ENCODE assay signal across 7 cellular contexts in the genomic region with DNA sequence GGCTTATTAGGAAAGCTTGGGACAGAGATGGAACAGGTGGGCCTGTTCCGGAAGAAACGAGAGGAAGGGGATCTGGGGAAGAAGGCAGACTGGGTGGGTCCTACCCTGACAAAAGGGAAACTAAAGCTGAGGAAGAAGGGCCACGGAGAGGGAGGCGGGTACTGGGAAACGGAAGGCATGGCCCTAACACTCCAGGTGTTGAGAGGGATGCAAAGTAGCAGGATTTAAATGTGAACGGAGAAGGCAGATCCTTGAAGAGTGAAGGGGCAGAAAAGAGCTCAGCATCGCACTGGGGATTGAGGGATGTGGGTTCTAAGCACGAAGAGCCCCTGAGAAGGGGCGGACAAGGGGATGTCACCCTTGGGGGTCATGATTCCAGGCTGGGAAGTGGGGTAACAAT. TPM values are rescaled to one million over a fixed set of nuclear protein-coding genes. Genes with fewer than 3 reads are reported as not detected.
DNase-seq lines count a peak whose midpoint lies in the region; TF ChIP-seq lines count a peak whose summit lies in the region.

No MANE protein-coding gene starts in this region.

- H2AFZ ChIP-seq in osteoblast (ENCODE audit: low read length): peak overlapping the region; percentile 71

- H3K9ac ChIP-seq in endocrine pancreas (ENCODE audit: control insufficient read depth, insufficient read depth, low read length): peak overlapping the region; percentile 97

- peaks cover 46% of the 10 kb centered on the region for H3K79me2 ChIP-seq in osteoblast (ENCODE audit: insufficient read depth, low read length)

- H3K9me3 ChIP-seq in endocrine pancreas (ENCODE audit: control insufficient read depth, low read length) (no peaks in the 10 kb centered on the region), osteoblast (ENCODE audit: low read depth, low read length) (no peaks in the 10 kb centered on the region)

- peak overlapping the region; percentile 95 for H3K4me2 ChIP-seq in osteoblast (ENCODE audit: insufficient read depth, low read length)

- no peaks in the 10 kb centered on the region for H4K20me1 ChIP-seq in osteoblast (ENCODE audit: insufficient read depth, low read length)

- no peaks in the 10 kb centered on the region for H3K36me3 ChIP-seq in endocrine pancreas (ENCODE audit: control insufficient read depth, insufficient read depth, low read length)
- H3K36me3 ChIP-seq in osteoblast (ENCODE audit: insufficient read depth, low read length): no peaks in the 10 kb centered on the region

- no peak for DNase-seq in GM12864 (ENCODE audit: low read depth)
- peak; percentile 2 for DNase-seq in NCI-H69 (lab: John Stamatoyannopoulos, UW)
- DNase-seq in osteoblast (ENCODE audit: insufficient read length, low spot score, missing footprints): peak; percentile 78
- DNase-seq in activated gamma-delta T cell (lab: John Stamatoyannopoulos, UW): no peak
- no peak for DNase-seq in NCI-H1092 treated with DMSO at 0.1 percent for 48 hours (lab: John Stamatoyannopoulos, UW)
- no peak for DNase-seq in HuH-7.5 (ENCODE audit: low spot score)

- H3K4me1 ChIP-seq in endocrine pancreas (ENCODE audit: control insufficient read depth, insufficient read depth, low read length): no peaks in the 10 kb centered on the region
- H3K4me1 ChIP-seq in osteoblast (ENCODE audit: insufficient read depth, low read length): peaks cover 19% of the 10 kb centered on the region

- TF ChIP-seq CTCF in GM12864 (IDR thresholded peaks at IDR 0.05; ENCODE audit: low read depth, low read length, missing control alignments): no peak
- no peak for TF ChIP-seq CTCF in osteoblast (IDR thresholded peaks at IDR 0.05; ENCODE audit: extremely low read depth, low read depth, low read length)

- H3K4me3 ChIP-seq in GM12864 (ENCODE audit: low read depth, low read length) (peak overlapping the region; percentile 86), endocrine pancreas (ENCODE audit: control insufficient read depth, insufficient read depth, low read length) (peak overlapping the region; percentile 67), osteoblast (ENCODE audit: insufficient read depth, low read length) (peak overlapping the region; percentile 84)

- peak overlapping the region; percentile 30 for H3K27ac ChIP-seq in osteoblast (ENCODE audit: low read depth, low read length)

- H3K27me3 ChIP-seq in endocrine pancreas (ENCODE audit: control insufficient read depth, insufficient read depth, low read length) (no peaks in the 10 kb centered on the region), osteoblast (ENCODE audit: insufficient read depth, low read length) (no peaks in the 10 kb centered on the region)

RNA-seq across cellular contexts. Expression of gene STIMATE, which starts 0.7 kb away (rescaled TPM):
- total RNA-seq in osteoblast: 11.5 and 18.5 TPM in 2 replicates

Comparison
In these comparisons a context has a peak if more than half of its experiments do, and no peak if none do; other contexts are left out.
1. DNase-seq: peak in NCI-H69 (single experiment) and osteoblast (single experiment); none in GM12864 (single experiment), activated gamma-delta T cell (single experiment), NCI-H1092 treated with DMSO at 0.1 percent for 48 hours (single experiment) and HuH-7.5 (single experiment).
2. Peak in every context shown above with its lines, with median percentiles within 50 percentile points of each other: H3K4me3 ChIP-seq.